1 cellular context compared by ENCODE assay signal in genomic region chr19:36573020-36573947, GRCh38.
TF ChIP-seq lines count a peak whose summit lies in the region.

ZNF529 (minus strand) TSS chr19:36573292; CDS start chr19:36572346, 946 bp downstream.

TF ChIP-seq in HepG2, 621 proteins besides CTCF, POLR2A, EP300 and RAD21 (continued from another document and continues in another):
- TF ChIP-seq KIAA2018 (CRISPR knock-in tag; IDR thresholded peaks at IDR 0.05; ENCODE audit: borderline replicate concordance) (peak; percentile 79; the same call in 1 of the 2 replicates), PBX2 (CRISPR knock-in tag; IDR thresholded peaks at IDR 0.05) (no peak), ARID3A (IDR thresholded peaks at IDR 0.05; ENCODE audit: low read depth, low read length) (no peak), ARNT2 (CRISPR knock-in tag; IDR thresholded peaks at IDR 0.05; ENCODE audit: low read depth) (no peak; the same call in 1 of the 2 replicates), TSC22D2 (CRISPR knock-in tag; IDR thresholded peaks at IDR 0.05; ENCODE audit: borderline replicate concordance) (peak; percentile 59; the same call in 1 of the 2 replicates), ZNF558 (CRISPR knock-in tag; IDR thresholded peaks at IDR 0.05; ENCODE audit: borderline replicate concordance) (peak; percentile 90; the same call in 1 of the 2 replicates), MYPOP (CRISPR knock-in tag; IDR thresholded peaks at IDR 0.05) (peak; percentile 61; the same call in 1 of the 2 replicates), DNMT3B (CRISPR knock-in tag; conservative IDR thresholded peaks at IDR 0.05) (peak; percentile 29), GATAD1 (CRISPR knock-in tag; IDR thresholded peaks at IDR 0.05) (peak; percentile 91), ZBTB7A (CRISPR knock-in tag; IDR thresholded peaks at IDR 0.05) (peak; percentile 96), ZNF816 (CRISPR knock-in tag; IDR thresholded peaks at IDR 0.05; ENCODE audit: borderline replicate concordance) (0 out of 2 replicates have a peak, but pooled peaks have one; percentile 32), TCF7 (IDR thresholded peaks at IDR 0.05; ENCODE audit: low read depth) (no peak), ZBTB39 (CRISPR knock-in tag; IDR thresholded peaks at IDR 0.05) (0 out of 2 replicates have a peak, but pooled peaks have one; percentile 46), STAT6 (CRISPR knock-in tag; IDR thresholded peaks at IDR 0.05; ENCODE audit: borderline replicate concordance) (peak; percentile 35; the same call in 1 of the 2 replicates), RFXAP (CRISPR knock-in tag; IDR thresholded peaks at IDR 0.05; ENCODE audit: borderline replicate concordance) (peak; percentile 32; the same call in 1 of the 2 replicates), NR2C2 (CRISPR knock-in tag; IDR thresholded peaks at IDR 0.05; ENCODE audit: borderline replicate concordance) (peak; percentile 100), ZNF260 (CRISPR knock-in tag; IDR thresholded peaks at IDR 0.05; ENCODE audit: borderline replicate concordance, low read depth) (no peak; the same call in 1 of the 2 replicates), ZNF556 (CRISPR knock-in tag; IDR thresholded peaks at IDR 0.05; ENCODE audit: borderline replicate concordance) (peak; percentile 41), SMYD3 (CRISPR knock-in tag; IDR thresholded peaks at IDR 0.05) (0 out of 2 replicates have a peak, but pooled peaks have one; percentile 36), PHB2 (IDR thresholded peaks at IDR 0.05; ENCODE audit: partially characterized antibody) (no peak), HNF4A (CRISPR knock-in tag; IDR thresholded peaks at IDR 0.05) (peak; percentile 58), MBD4 (IDR thresholded peaks at IDR 0.05; ENCODE audit: borderline replicate concordance, low read length) (no peak), ZNF530 (CRISPR knock-in tag; IDR thresholded peaks at IDR 0.05; ENCODE audit: low read depth) (no peak), KLF13 (CRISPR knock-in tag; IDR thresholded peaks at IDR 0.05) (peak; percentile 82; the same call in 1 of the 2 replicates), MED13 (CRISPR knock-in tag; IDR thresholded peaks at IDR 0.05) (no peak), ZNF333 (CRISPR knock-in tag; IDR thresholded peaks at IDR 0.05; ENCODE audit: borderline replicate concordance) (no peak), ZNF275 (CRISPR knock-in tag; IDR thresholded peaks at IDR 0.05; ENCODE audit: borderline replicate concordance) (no peak), ZNF773 (CRISPR knock-in tag; IDR thresholded peaks at IDR 0.05; ENCODE audit: borderline replicate concordance) (no peak), SNAPC5 (CRISPR knock-in tag; IDR thresholded peaks at IDR 0.05; ENCODE audit: borderline replicate concordance) (no peak), ETV6 (CRISPR knock-in tag; conservative IDR thresholded peaks at IDR 0.05) (peak; percentile 54; the same call in 1 of the 2 replicates), SNRNP70 (IDR thresholded peaks at IDR 0.05; ENCODE audit: low read depth, low read length) (no peak), HOXD1 (CRISPR knock-in tag; IDR thresholded peaks at IDR 0.05) (no peak), ARHGAP35 (CRISPR knock-in tag; IDR thresholded peaks at IDR 0.05; ENCODE audit: borderline replicate concordance) (peak; percentile 85; the same call in 1 of the 2 replicates), CBX1 (IDR thresholded peaks at IDR 0.05; ENCODE audit: low read depth) (no peak), ATF2 (CRISPR knock-in tag; IDR thresholded peaks at IDR 0.05) (peak; percentile 75), NR0B2 (CRISPR knock-in tag; IDR thresholded peaks at IDR 0.05) (peak; percentile 94), AGO1 (IDR thresholded peaks at IDR 0.05; ENCODE audit: low read depth, low read length, poor library complexity, severe bottlenecking) (peak; percentile 64)
